ENCODE assay signal across 12 cellular contexts in the genomic region with DNA sequence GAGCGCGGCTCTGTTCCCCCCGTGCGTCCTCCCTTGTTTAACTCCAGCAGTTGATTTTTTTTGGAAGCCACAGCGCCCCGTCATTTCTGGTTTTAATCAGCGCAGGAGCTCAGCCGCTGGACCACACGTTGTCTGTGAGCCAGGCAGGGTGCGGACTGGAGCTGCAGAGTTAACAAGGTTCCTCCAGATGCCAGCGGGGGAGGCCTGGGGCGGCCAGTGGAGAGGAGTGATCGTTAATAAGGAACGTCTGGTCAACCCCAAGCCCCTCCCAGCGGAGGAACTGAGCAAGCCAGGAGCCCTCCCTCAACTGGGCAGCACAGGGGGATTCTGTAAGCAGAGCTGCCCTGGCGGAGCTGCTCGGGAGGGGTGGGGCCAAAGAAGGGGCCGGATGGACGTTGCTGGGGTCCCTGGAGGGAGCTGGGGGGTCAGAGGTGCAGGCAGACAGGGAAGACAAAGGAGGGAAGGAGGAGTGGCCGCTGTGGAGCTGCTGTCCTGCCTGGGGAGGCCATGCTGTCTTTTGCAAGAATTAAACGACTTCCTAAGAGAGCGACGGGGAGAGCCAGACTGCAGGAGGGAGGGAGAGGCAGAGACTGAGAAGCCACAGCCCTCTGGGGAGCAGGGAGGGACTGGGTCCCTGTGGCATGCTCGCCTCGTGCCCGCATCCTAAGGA.
DNase-seq lines count a peak whose midpoint lies in the region; ATAC-seq and TF ChIP-seq lines count a peak whose summit lies in the region.
"Had no signal": no experiment of that assay in that cellular context is flagged by ENCODE, and none has a peak within 500 bp of the region (broad histone marks: within the 10 kb centered on the region; RNA-seq: fewer than 3 reads in every experiment).

No MANE protein-coding gene starts in this region.

- H3K4me1 Mint-ChIP-seq in activated T-helper 1 cell treated with anti-CD3 and anti-CD28 coated beads, Interleukin-12 subunit alpha, Interleukin-12 subunit beta, Interleukin-2, Interleukin-4 antibody, amounts not matched to agents 30 ng/mL and 10 ng/mL and 1 ng/mL, durations not matched to agents 14 hours and 24 hours and 36 hours (ENCODE audit: low read depth) = no peaks in the 10 kb centered on the region

- H3K4me2 ChIP-seq in hepatocyte = peak overlapping the region; percentile 71

- TF ChIP-seq CTCF in hepatocyte (IDR thresholded peaks at IDR 0.05; ENCODE audit: poor library complexity) (no peak), ascending aorta (IDR thresholded peaks at IDR 0.05) (no peak)

- H3K4me3 ChIP-seq in HUES64 (ENCODE audit: low read length) (0 out of 2 replicates have a peak overlapping the region, but pooled peaks have one; percentile 10), hepatocyte (no peak overlapping the region), ascending aorta (peak overlapping the region in 1 of 2 donors; percentile 47)

- H3K27ac Mint-ChIP-seq in activated T-helper 1 cell treated with anti-CD3 and anti-CD28 coated beads, Interleukin-12 subunit alpha, Interleukin-12 subunit beta, Interleukin-2, Interleukin-4 antibody, amounts not matched to agents 30 ng/mL and 10 ng/mL and 1 ng/mL, durations not matched to agents 14 hours and 24 hours and 36 hours = no peak overlapping the region
- H3K27ac Mint-ChIP-seq: HFFc6 had no signal

- intact Hi-C loops in ascending aorta (cut with DNase I) = no loop called here
- intact Hi-C loops in activated T-helper 1 cell treated with anti-CD3 and anti-CD28 coated beads, Interleukin-12 subunit alpha, Interleukin-12 subunit beta, Interleukin-2, Interleukin-4 antibody, amounts not matched to agents 30 ng/mL and 10 ng/mL and 1 ng/mL, durations not matched to agents 14 hours and 24 hours and 36 hours (cut with micrococcal nuclease) = no loop called here

- H3K9ac ChIP-seq in HUES64 (ENCODE audit: low read depth, low read length) = no peak overlapping the region

- DNase-seq in brain pericyte (ENCODE audit: low read depth, low spot score) = peak; percentile 57
- DNase-seq in hepatocyte (ENCODE audit: low spot score) = peak; percentile 78
- DNase-seq in retina = peak; percentile 87
- no peak for DNase-seq in ascending aorta (ENCODE audit: low spot score in 2 of 2)
- DNase-seq in activated T-helper 1 cell treated with anti-CD3 and anti-CD28 coated beads, Interleukin-12 subunit alpha, Interleukin-12 subunit beta, Interleukin-2, Interleukin-4 antibody, amounts not matched to agents 30 ng/mL and 10 ng/mL and 1 ng/mL, durations not matched to agents 14 hours and 24 hours and 36 hours (ENCODE audit: low spot score) = no peak
- DNase-seq: activated naive CD4-positive, alpha-beta T cell; DND-41; HFFc6; NCI-H510A had no signal

- no peaks in the 10 kb centered on the region for H3K79me2 ChIP-seq in hepatocyte

- H3K27ac ChIP-seq in HUES64 (ENCODE audit: low read depth, low read length) (no peak overlapping the region), hepatocyte (no peak overlapping the region), ascending aorta (no peak overlapping the region)

- no peak overlapping the region for H2AFZ ChIP-seq in hepatocyte

- H3K36me3 ChIP-seq in HUES64 (ENCODE audit: insufficient read depth, low read length) (no peaks in the 10 kb centered on the region), hepatocyte (replicated peaks; ENCODE audit: insufficient read depth, low read depth) (no peaks in the 10 kb centered on the region), ascending aorta (peaks cover 0 to 10% of the 10 kb centered on the region in 2 donors)

- no peaks in the 10 kb centered on the region for H4K20me1 ChIP-seq in hepatocyte (ENCODE audit: insufficient read depth, poor library complexity, severe bottlenecking)

- ATAC-seq in GM18861 (IDR thresholded peaks at IDR 0.05; ENCODE audit: unreplicated experiment) (no peak), HG03139 (IDR thresholded peaks at IDR 0.05; ENCODE audit: unreplicated experiment) (no peak)

- no peaks in the 10 kb centered on the region for H3K9me3 Mint-ChIP-seq in activated T-helper 1 cell treated with anti-CD3 and anti-CD28 coated beads, Interleukin-12 subunit alpha, Interleukin-12 subunit beta, Interleukin-2, Interleukin-4 antibody, amounts not matched to agents 30 ng/mL and 10 ng/mL and 1 ng/mL, durations not matched to agents 14 hours and 24 hours and 36 hours

- no peak overlapping the region for H3K4me3 Mint-ChIP-seq in activated T-helper 1 cell treated with anti-CD3 and anti-CD28 coated beads, Interleukin-12 subunit alpha, Interleukin-12 subunit beta, Interleukin-2, Interleukin-4 antibody, amounts not matched to agents 30 ng/mL and 10 ng/mL and 1 ng/mL, durations not matched to agents 14 hours and 24 hours and 36 hours
- H3K4me3 Mint-ChIP-seq: HFFc6 had no signal

- 33% methylated on average over 26 of the region's 26 CpGs for WGBS in HUES64
- WGBS in hepatocyte (ENCODE audit: low lambda C conversion rate, missing lambda C conversion rate) = 48% methylated on average over 24 of the region's 26 CpGs

- peaks cover 15% of the 10 kb centered on the region for H3K4me1 ChIP-seq in HUES64 (ENCODE audit: insufficient read depth, low read length)
- peaks cover 16% of the 10 kb centered on the region for H3K4me1 ChIP-seq in hepatocyte (ENCODE audit: insufficient read depth)
- H3K4me1 ChIP-seq in ascending aorta = peaks cover 0 to 2% of the 10 kb centered on the region in 2 donors

- H3K27me3 ChIP-seq in HUES64 (ENCODE audit: insufficient read depth, low read length) (no peaks in the 10 kb centered on the region), hepatocyte (no peaks in the 10 kb centered on the region), ascending aorta (no peaks in the 10 kb centered on the region)

- no peaks in the 10 kb centered on the region for H3K9me3 ChIP-seq in HUES64 (ENCODE audit: insufficient read depth, low read depth, low read length)
- H3K9me3 ChIP-seq in hepatocyte (ENCODE audit: low read depth) = no peaks in the 10 kb centered on the region
- no peaks in the 10 kb centered on the region for H3K9me3 ChIP-seq in ascending aorta

- no peaks in the 10 kb centered on the region for H3K36me3 Mint-ChIP-seq in activated T-helper 1 cell treated with anti-CD3 and anti-CD28 coated beads, Interleukin-12 subunit alpha, Interleukin-12 subunit beta, Interleukin-2, Interleukin-4 antibody, amounts not matched to agents 30 ng/mL and 10 ng/mL and 1 ng/mL, durations not matched to agents 14 hours and 24 hours and 36 hours (ENCODE audit: low read depth)

- H3K27me3 Mint-ChIP-seq in activated T-helper 1 cell treated with anti-CD3 and anti-CD28 coated beads, Interleukin-12 subunit alpha, Interleukin-12 subunit beta, Interleukin-2, Interleukin-4 antibody, amounts not matched to agents 30 ng/mL and 10 ng/mL and 1 ng/mL, durations not matched to agents 14 hours and 24 hours and 36 hours (ENCODE audit: insufficient read depth) = no peaks in the 10 kb centered on the region

- H3K9me2 ChIP-seq in hepatocyte (replicated peaks; ENCODE audit: insufficient read depth) = no peaks in the 10 kb centered on the region

Comparison
In these comparisons a context has a peak if more than half of its experiments do, and no peak if none do; other contexts are left out.
1. DNase-seq: peak in brain pericyte (single experiment), hepatocyte (single experiment) and retina (single experiment); none in ascending aorta (0 of 2) and activated T-helper 1 cell treated with anti-CD3 and anti-CD28 coated beads, Interleukin-12 subunit alpha, Interleukin-12 subunit beta, Interleukin-2, Interleukin-4 antibody, amounts not matched to agents 30 ng/mL and 10 ng/mL and 1 ng/mL, durations not matched to agents 14 hours and 24 hours and 36 hours (single experiment).